In the genomic region with DNA sequence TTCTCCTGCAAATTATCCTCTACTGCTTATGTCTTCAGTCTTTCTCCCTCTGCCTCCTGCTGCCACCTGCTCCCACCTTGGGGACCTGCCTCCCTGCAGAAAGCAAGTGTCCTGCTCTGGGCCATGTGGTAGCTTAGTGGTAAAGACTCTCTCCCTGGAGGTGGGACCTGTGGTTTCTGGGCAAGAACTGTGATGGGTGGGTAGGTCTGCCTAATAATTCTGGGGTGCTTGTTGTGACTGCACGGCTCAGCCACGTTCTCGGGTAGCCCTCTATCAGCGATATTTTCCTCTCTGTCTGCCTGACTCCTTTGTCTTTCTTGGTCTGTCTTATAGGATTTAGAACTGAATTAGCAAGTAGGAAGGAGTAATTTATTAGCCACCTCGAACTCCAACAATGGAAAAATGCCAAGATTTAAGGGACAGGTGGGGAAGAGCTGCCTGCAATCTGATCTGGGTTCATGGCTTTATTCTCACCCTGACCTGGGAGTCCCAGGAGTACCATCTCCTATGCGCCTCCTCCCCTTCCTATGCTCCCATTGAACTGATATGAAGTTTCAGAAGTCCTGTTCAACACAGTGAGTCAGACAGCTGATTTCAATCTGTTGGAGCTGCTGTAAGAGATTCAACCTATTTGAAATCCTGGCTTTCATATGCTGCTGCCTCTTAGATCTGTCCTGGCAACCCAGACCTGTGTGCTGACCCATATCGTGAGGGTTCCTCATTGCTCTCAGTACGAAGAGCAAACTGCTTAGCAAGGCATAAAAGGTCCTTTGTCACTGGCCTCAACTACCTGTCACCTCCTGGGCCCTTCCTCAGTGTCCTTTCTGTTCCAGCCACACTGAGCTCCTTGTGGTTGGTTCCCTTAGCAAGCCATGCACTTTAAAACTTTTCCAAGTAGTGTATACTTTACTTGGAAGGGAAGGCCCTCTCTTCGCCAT, we compare ENCODE assay signal across 1 cellular context.
TF ChIP-seq lines count a peak whose summit lies in the region.

No MANE protein-coding gene starts in this region.

TF ChIP-seq in GM23338, 12 proteins besides CTCF, POLR2A, EP300 and RAD21 (continued from another document):
- TF ChIP-seq NANOG (IDR thresholded peaks at IDR 0.05; ENCODE audit: borderline replicate concordance) (no peak), CREB1 (CRISPR knock-in tag; IDR thresholded peaks at IDR 0.05; ENCODE audit: low read depth) (no peak), JUNB (IDR thresholded peaks at IDR 0.05; ENCODE audit: unreplicated experiment) (no peak), ZNF114 (CRISPR knock-in tag; IDR thresholded peaks at IDR 0.05) (no peak), STAT1 (IDR thresholded peaks at IDR 0.05; ENCODE audit: unreplicated experiment) (no peak)
- TF ChIP-seq, protein P1, sequence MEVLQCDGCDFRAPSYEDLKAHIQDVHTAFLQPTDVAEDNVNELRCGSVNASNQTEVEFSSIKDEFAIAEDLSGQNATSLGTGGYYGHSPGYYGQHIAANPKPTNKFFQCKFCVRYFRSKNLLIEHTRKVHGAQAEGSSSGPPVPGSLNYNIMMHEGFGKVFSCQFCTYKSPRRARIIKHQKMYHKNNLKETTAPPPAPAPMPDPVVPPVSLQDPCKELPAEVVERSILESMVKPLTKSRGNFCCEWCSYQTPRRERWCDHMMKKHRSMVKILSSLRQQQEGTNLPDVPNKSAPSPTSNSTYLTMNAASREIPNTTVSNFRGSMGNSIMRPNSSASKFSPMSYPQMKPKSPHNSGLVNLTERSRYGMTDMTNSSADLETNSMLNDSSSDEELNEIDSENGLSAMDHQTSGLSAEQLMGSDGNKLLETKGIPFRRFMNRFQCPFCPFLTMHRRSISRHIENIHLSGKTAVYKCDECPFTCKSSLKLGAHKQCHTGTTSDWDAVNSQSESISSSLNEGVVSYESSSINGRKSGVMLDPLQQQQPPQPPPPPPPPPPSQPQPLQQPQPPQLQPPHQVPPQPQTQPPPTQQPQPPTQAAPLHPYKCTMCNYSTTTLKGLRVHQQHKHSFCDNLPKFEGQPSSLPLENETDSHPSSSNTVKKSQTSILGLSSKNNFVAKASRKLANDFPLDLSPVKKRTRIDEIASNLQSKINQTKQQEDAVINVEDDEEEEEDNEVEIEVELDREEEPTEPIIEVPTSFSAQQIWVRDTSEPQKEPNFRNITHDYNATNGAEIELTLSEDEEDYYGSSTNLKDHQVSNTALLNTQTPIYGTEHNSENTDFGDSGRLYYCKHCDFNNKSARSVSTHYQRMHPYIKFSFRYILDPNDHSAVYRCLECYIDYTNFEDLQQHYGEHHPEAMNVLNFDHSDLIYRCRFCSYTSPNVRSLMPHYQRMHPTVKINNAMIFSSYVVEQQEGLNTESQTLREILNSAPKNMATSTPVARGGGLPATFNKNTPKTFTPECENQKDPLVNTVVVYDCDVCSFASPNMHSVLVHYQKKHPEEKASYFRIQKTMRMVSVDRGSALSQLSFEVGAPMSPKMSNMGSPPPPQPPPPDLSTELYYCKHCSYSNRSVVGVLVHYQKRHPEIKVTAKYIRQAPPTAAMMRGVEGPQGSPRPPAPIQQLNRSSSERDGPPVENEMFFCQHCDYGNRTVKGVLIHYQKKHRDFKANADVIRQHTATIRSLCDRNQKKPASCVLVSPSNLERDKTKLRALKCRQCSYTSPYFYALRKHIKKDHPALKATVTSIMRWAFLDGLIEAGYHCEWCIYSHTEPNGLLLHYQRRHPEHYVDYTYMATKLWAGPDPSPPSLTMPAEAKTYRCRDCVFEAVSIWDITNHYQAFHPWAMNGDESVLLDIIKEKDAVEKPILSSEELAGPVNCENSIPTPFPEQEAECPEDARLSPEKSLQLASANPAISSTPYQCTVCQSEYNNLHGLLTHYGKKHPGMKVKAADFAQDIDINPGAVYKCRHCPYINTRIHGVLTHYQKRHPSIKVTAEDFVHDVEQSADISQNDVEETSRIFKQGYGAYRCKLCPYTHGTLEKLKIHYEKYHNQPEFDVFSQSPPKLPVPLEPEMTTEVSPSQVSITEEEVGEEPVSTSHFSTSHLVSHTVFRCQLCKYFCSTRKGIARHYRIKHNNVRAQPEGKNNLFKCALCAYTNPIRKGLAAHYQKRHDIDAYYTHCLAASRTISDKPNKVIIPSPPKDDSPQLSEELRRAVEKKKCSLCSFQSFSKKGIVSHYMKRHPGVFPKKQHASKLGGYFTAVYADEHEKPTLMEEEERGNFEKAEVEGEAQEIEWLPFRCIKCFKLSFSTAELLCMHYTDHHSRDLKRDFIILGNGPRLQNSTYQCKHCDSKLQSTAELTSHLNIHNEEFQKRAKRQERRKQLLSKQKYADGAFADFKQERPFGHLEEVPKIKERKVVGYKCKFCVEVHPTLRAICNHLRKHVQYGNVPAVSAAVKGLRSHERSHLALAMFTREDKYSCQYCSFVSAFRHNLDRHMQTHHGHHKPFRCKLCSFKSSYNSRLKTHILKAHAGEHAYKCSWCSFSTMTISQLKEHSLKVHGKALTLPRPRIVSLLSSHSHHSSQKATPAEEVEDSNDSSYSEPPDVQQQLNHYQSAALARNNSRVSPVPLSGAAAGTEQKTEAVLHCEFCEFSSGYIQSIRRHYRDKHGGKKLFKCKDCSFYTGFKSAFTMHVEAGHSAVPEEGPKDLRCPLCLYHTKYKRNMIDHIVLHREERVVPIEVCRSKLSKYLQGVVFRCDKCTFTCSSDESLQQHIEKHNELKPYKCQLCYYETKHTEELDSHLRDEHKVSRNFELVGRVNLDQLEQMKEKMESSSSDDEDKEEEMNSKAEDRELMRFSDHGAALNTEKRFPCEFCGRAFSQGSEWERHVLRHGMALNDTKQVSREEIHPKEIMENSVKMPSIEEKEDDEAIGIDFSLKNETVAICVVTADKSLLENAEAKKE (CRISPR knock-in tag; IDR thresholded peaks at IDR 0.05) = no peak
